Comparison of ENCODE assay signal across 7 cellular contexts in genomic region chr5:79255786-79256557, GRCh38. TPM values are rescaled to one million over a fixed set of nuclear protein-coding genes. Genes with fewer than 3 reads are reported as not detected.
A peak's percentile ranks its signal among the peaks of the same experiment; 100 is the strongest.
DNase-seq lines count a peak whose midpoint lies in the region; ATAC-seq and TF ChIP-seq lines count a peak whose summit lies in the region.

No MANE protein-coding gene starts in this region.

- H3K4me1 ChIP-seq in HUES64 (ENCODE audit: insufficient read depth, low read length): peaks cover 25% of the 10 kb centered on the region; the same call in 1 of the 2 replicates

- H3K9me3 Mint-ChIP-seq in chondrocyte (ENCODE audit: low read depth) (peaks cover 10% of the 10 kb centered on the region), neural crest cell (peaks cover 5% of the 10 kb centered on the region)

- peak overlapping the region; percentile 19; the same call in 1 of the 2 replicates for H3K27ac ChIP-seq in HUES64 (ENCODE audit: low read depth, low read length)

- no peaks in the 10 kb centered on the region for H3K27me3 ChIP-seq in HUES64 (ENCODE audit: insufficient read depth, low read length)

- ATAC-seq in GM18909 (IDR thresholded peaks at IDR 0.05; ENCODE audit: poor library complexity, unreplicated experiment): peak; percentile 57

- TF ChIP-seq CTCF in chondrocyte (IDR thresholded peaks at IDR 0.05): peak; percentile 75
- TF ChIP-seq CTCF in neural crest cell (conservative IDR thresholded peaks at IDR 0.05): peak; percentile 59

- H3K27ac Mint-ChIP-seq in chondrocyte (ENCODE audit: unreplicated experiment) (no peak overlapping the region), neural crest cell (ENCODE audit: unreplicated experiment) (no peak overlapping the region)

- no peak overlapping the region for H3K4me3 ChIP-seq in HUES64 (ENCODE audit: low read length)

- 80% methylated on average over 5 of the region's 5 CpGs for WGBS in HUES64

- no peaks in the 10 kb centered on the region for H3K36me3 ChIP-seq in HUES64 (ENCODE audit: insufficient read depth, low read length)

- H3K4me3 Mint-ChIP-seq in chondrocyte (ENCODE audit: unreplicated experiment) (no peak overlapping the region), neural crest cell (no peak overlapping the region)

- H3K4me1 Mint-ChIP-seq in chondrocyte (ENCODE audit: low read depth): peaks cover 10% of the 10 kb centered on the region
- H3K4me1 Mint-ChIP-seq in neural crest cell: peaks cover 6% of the 10 kb centered on the region

- H3K9ac ChIP-seq in HUES64 (ENCODE audit: low read depth, low read length): no peak overlapping the region

- H3K36me3 Mint-ChIP-seq in chondrocyte (ENCODE audit: low read depth) (no peaks in the 10 kb centered on the region), neural crest cell (ENCODE audit: low read depth) (no peaks in the 10 kb centered on the region)

- DNase-seq in Daoy (ENCODE audit: low read depth) (peak; percentile 59), chondrocyte (ENCODE audit: low spot score) (no peak), neural crest cell (ENCODE audit: low read depth, low spot score) (peak; percentile 43), midbrain (lab: John Stamatoyannopoulos, UW) (no peak), AML-193 (lab: John Stamatoyannopoulos, UW) (no peak)

- H3K27me3 Mint-ChIP-seq in chondrocyte (ENCODE audit: low read depth) (no peaks in the 10 kb centered on the region), neural crest cell (ENCODE audit: low read depth) (no peaks in the 10 kb centered on the region)

- no peaks in the 10 kb centered on the region for H3K9me3 ChIP-seq in HUES64 (ENCODE audit: insufficient read depth, low read depth, low read length)

RNA-seq across cellular contexts. Expression of gene JMY, which starts 20.0 kb away (rescaled TPM):
- total RNA-seq in Daoy (2014; rRNA removed; shearing (Covaris generic)): 5.8 and 6.4 TPM in 2 replicates
- polyA plus RNA-seq in HUES64 (2013, experiment 1 of 2): 4.3 TPM
- 3.8 TPM for polyA plus RNA-seq in HUES64 (2013, experiment 2 of 2)
- total RNA-seq in chondrocyte: 16.9 to 17.2 TPM (median 17.1 TPM) in 3 replicates
- 3.0 and 4.2 TPM in 2 replicates for total RNA-seq in neural crest cell

Comparison
In these comparisons a context has a peak if more than half of its experiments do, and no peak if none do; other contexts are left out.
1. DNase-seq: peak in Daoy (single experiment) and neural crest cell (single experiment); none in chondrocyte (single experiment), midbrain (single experiment) and AML-193 (0 of 2).